In the genomic region with DNA sequence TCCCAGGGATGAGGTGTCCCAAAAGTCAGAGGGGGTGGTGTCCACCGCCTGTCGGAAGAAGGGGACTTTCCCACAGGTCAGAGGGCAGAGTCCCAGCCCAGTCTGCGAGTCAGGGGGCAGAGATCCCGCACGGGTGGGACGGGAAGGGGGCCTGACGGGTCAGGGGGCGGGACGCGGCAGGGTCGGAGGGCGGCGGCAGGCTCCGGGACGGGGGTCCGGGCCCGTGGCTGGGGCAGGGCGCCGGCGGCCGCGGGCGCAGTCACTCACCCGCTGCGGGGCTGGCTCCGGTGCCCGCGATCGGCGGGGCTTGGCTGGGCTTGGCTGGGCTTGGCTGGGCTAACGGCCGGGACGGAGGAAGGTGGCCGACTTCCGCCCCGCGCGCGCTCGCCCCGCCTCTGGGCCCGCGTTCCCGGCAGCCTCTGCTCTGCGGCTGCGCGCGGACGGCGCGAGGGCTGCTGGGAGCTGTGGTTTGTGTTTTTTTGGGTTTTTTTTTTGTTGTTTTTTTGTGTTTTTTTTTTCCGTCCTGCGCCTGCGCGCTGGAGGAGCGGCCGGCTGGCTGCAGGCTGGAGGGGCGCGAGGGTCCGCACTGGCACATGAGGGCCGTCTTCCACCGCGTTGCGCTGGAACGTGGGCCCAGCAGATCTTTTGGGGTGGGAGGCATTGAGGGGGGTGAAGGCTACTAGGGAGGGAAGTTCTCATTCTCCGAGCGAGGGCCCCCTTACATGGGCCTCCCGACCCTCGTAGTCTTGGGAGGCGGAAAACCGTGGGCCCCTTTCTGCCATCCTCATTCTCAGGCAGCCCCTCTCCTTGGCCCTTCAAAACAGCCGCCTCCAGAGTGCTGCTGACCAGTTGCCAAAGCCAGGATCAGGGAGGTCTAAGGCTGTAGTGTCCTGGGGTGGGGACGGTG, we compare ENCODE assay signal across 8 cellular contexts. TPM values are rescaled to one million over a fixed set of nuclear protein-coding genes. Genes with fewer than 3 reads are reported as not detected.
DNase-seq lines count a peak whose midpoint lies in the region; ATAC-seq and TF ChIP-seq lines count a peak whose summit lies in the region.

A gene (minus strand): TSS at position 368 of the 907 bp plus-strand sequence. CDS start 12,142 bp downstream, outside the sequence.

- peaks cover 19% of the 10 kb centered on the region for H3K9me3 ChIP-seq in HUES48 (ENCODE audit: control insufficient read depth, insufficient read depth, low read length)

- H3K36me3 ChIP-seq in HUES48 (ENCODE audit: control insufficient read depth, insufficient read depth, low read length) = no peaks in the 10 kb centered on the region

- no peak within 1 kb of the TSS for H3K27ac ChIP-seq in HUES48 (ENCODE audit: low read depth, low read length)

- H3K4me3 ChIP-seq in HUES48 (ENCODE audit: low read depth, low read length) (peak within 1 kb of the TSS; percentile 80), fibroblast of pulmonary artery (replicated peaks; ENCODE audit: low read depth, low read length) (peak within 1 kb of the TSS; percentile 97)

- peaks cover 35% of the 10 kb centered on the region for H3K36me3 Mint-ChIP-seq in activated T-helper 17 cell treated with anti-CD3 and anti-CD28 coated beads, Interleukin-2, amount 50 U/mL, for 72 hours (ENCODE audit: low read depth)
- H3K36me3 Mint-ChIP-seq in nephron (ENCODE audit: low read depth) = peaks cover 8% of the 10 kb centered on the region
- H3K36me3 Mint-ChIP-seq in stimulated activated naive CD8-positive, alpha-beta T cell treated with anti-CD3 and anti-CD28 coated beads, Interleukin-15, Interleukin-2, amounts not matched to agents 100 ng/mL and 50 ng/mL, for 24 hours (ENCODE audit: low read depth) = peaks cover 8% of the 10 kb centered on the region

- H3K27me3 ChIP-seq in HUES48 (ENCODE audit: control insufficient read depth, insufficient read depth, low read length) = peaks cover 43% of the 10 kb centered on the region

- H3K27ac Mint-ChIP-seq in activated T-helper 17 cell treated with anti-CD3 and anti-CD28 coated beads, Interleukin-2, amount 50 U/mL, for 72 hours = peak within 1 kb of the TSS; percentile 99
- H3K27ac Mint-ChIP-seq in nephron = peak within 1 kb of the TSS; percentile 78 to 94 (median 90)
- peak within 1 kb of the TSS; percentile 92 for H3K27ac Mint-ChIP-seq in stimulated activated naive CD8-positive, alpha-beta T cell treated with anti-CD3 and anti-CD28 coated beads, Interleukin-15, Interleukin-2, amounts not matched to agents 100 ng/mL and 50 ng/mL, for 24 hours

- peaks cover 25% of the 10 kb centered on the region for H3K4me1 Mint-ChIP-seq in activated T-helper 17 cell treated with anti-CD3 and anti-CD28 coated beads, Interleukin-2, amount 50 U/mL, for 72 hours
- H3K4me1 Mint-ChIP-seq in nephron = peaks cover 28% of the 10 kb centered on the region
- H3K4me1 Mint-ChIP-seq in stimulated activated naive CD8-positive, alpha-beta T cell treated with anti-CD3 and anti-CD28 coated beads, Interleukin-15, Interleukin-2, amounts not matched to agents 100 ng/mL and 50 ng/mL, for 24 hours (ENCODE audit: low read depth) = peaks cover 50% of the 10 kb centered on the region

- H3K9ac ChIP-seq in HUES48 (ENCODE audit: low read depth, low read length) = peak within 1 kb of the TSS; percentile 22

- peak; percentile 85 for DNase-seq in DMS 273 (lab: John Stamatoyannopoulos, UW; ENCODE audit: unreplicated experiment)
- DNase-seq in RPMI7951 (ENCODE audit: low read depth) = peak; percentile 79
- DNase-seq in fibroblast of pulmonary artery (ENCODE audit: low read depth) = peak; percentile 87

- TF ChIP-seq CTCF in fibroblast of pulmonary artery (IDR thresholded peaks at IDR 0.05; ENCODE audit: low read length, missing control alignments) = no peak
- TF ChIP-seq CTCF in nephron (IDR thresholded peaks at IDR 0.05; ENCODE audit: unreplicated experiment in 3 of 3) = no peak

- no peaks in the 10 kb centered on the region for H3K9me3 Mint-ChIP-seq in activated T-helper 17 cell treated with anti-CD3 and anti-CD28 coated beads, Interleukin-2, amount 50 U/mL, for 72 hours
- H3K9me3 Mint-ChIP-seq in nephron = peaks cover 12% of the 10 kb centered on the region
- peaks cover 4% of the 10 kb centered on the region for H3K9me3 Mint-ChIP-seq in stimulated activated naive CD8-positive, alpha-beta T cell treated with anti-CD3 and anti-CD28 coated beads, Interleukin-15, Interleukin-2, amounts not matched to agents 100 ng/mL and 50 ng/mL, for 24 hours

- peak within 1 kb of the TSS; percentile 96 for H3K4me3 Mint-ChIP-seq in activated T-helper 17 cell treated with anti-CD3 and anti-CD28 coated beads, Interleukin-2, amount 50 U/mL, for 72 hours
- H3K4me3 Mint-ChIP-seq in nephron = peak within 1 kb of the TSS; percentile 94 to 95 (median 95)
- peak within 1 kb of the TSS; percentile 87 for H3K4me3 Mint-ChIP-seq in stimulated activated naive CD8-positive, alpha-beta T cell treated with anti-CD3 and anti-CD28 coated beads, Interleukin-15, Interleukin-2, amounts not matched to agents 100 ng/mL and 50 ng/mL, for 24 hours

- peak; percentile 62 for ATAC-seq in GM21367 (IDR thresholded peaks at IDR 0.05; ENCODE audit: unreplicated experiment)
- peak; percentile 97 for ATAC-seq in activated T-helper 17 cell treated with anti-CD3 and anti-CD28 coated beads, Interleukin-2, amount 50 U/mL, for 72 hours (replicated peaks)

- H3K27me3 Mint-ChIP-seq in activated T-helper 17 cell treated with anti-CD3 and anti-CD28 coated beads, Interleukin-2, amount 50 U/mL, for 72 hours = peaks cover 4% of the 10 kb centered on the region
- no peaks in the 10 kb centered on the region for H3K27me3 Mint-ChIP-seq in nephron (ENCODE audit: low read depth)
- H3K27me3 Mint-ChIP-seq in stimulated activated naive CD8-positive, alpha-beta T cell treated with anti-CD3 and anti-CD28 coated beads, Interleukin-15, Interleukin-2, amounts not matched to agents 100 ng/mL and 50 ng/mL, for 24 hours = peaks cover 4% of the 10 kb centered on the region

- H3K4me1 ChIP-seq in HUES48 (ENCODE audit: control insufficient read depth, insufficient read depth, low read length) = peaks cover 6% of the 10 kb centered on the region

RNA-seq across cellular contexts. Expression of the gene that starts here (rescaled TPM):
- total RNA-seq in RPMI7951 (2014; rRNA removed; shearing (Covaris generic)) = 39.2 and 43.6 TPM in 2 replicates
- 10 to 100 TPM; 67.8 to 73.8 TPM for total RNA-seq in activated T-helper 17 cell treated with anti-CD3 and anti-CD28 coated beads, Interleukin-2, amount 50 U/mL, for 72 hours
